1 cellular context compared by ENCODE assay signal in the genomic region with DNA sequence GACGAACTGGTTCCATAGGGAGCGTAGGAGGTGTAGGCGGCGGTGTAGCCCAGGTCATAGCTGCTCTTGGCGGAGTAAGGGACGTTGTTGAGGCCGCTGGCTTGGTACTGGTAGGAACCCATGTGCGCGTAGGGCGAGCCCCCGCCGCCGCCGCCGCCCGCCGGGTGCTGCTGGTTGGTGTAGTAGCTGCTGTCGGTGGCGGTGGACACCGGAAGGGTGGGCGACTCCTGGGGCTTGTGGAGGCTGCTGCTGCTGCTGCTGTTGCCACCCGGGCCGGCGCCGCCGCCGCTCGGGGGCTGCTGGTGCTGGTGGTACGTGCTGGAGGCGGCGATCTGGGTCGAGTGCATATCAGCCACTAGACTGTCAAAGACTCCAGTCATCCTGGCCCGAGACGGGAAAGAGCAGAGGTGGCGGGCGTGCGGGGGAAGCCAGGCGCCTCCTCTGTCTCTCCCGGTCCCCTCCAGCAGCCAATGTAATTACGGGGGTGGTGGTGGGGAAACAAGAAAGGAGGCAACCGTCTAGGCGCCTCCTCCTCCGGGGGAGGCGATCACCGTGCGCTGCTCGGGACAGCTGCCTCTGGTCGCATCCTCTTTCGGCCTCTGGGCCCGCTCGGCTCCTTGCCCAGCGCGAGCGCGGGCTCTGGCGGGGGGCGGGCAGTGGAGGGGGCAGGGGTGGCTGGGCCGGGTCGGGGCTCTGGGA.
TF ChIP-seq lines count a peak whose summit lies in the region.

No MANE protein-coding gene starts in this region.

TF ChIP-seq in K562, 482 proteins besides CTCF, POLR2A, EP300 and RAD21 (continued from another document and continues in another):
- TF ChIP-seq ATF6 (CRISPR knock-in tag; IDR thresholded peaks at IDR 0.05) (0 out of 2 replicates have a peak, but pooled peaks have one; percentile 74), MTA1 (IDR thresholded peaks at IDR 0.05; ENCODE audit: borderline replicate concordance) (no peak), FOXO4 (CRISPR knock-in tag; IDR thresholded peaks at IDR 0.05) (no peak), TAF7 (tag; IDR thresholded peaks at IDR 0.05) (no peak), ZNF324 (CRISPR knock-in tag; IDR thresholded peaks at IDR 0.05) (no peak), ZFP36 (IDR thresholded peaks at IDR 0.05; ENCODE audit: low read depth, low read length, partially characterized antibody) (peak; percentile 15), RBM34 (IDR thresholded peaks at IDR 0.05; ENCODE audit: borderline replicate concordance, insufficient read depth, low read length) (no peak), NR2C1 (IDR thresholded peaks at IDR 0.05) (no peak), NR2C1 (tag; IDR thresholded peaks at IDR 0.05) (no peak), PHF8 (IDR thresholded peaks at IDR 0.05; ENCODE audit: borderline replicate concordance, low read length) (0 out of 2 replicates have a peak, but pooled peaks have one; percentile 16), SAP30 (IDR thresholded peaks at IDR 0.05; ENCODE audit: borderline replicate concordance, insufficient read depth, low read depth, low read length, poor library complexity, severe bottlenecking) (peak; percentile 21), ZNF280B (CRISPR knock-in tag; IDR thresholded peaks at IDR 0.05) (no peak), NFIC (IDR thresholded peaks at IDR 0.05) (peak; percentile 37), YY1 (IDR thresholded peaks at IDR 0.05; ENCODE audit: borderline replicate concordance in 1 of 3, control insufficient read depth in 1 of 3, extremely low read depth in 1 of 3, insufficient read depth in 3 of 3, insufficient read length in 1 of 3, insufficient replicate concordance in 2 of 3, low read depth in 1 of 3, low read length in 2 of 3) (no peak), ZNF639 (CRISPR knock-in tag; conservative IDR thresholded peaks at IDR 0.05 in 1 of 2, IDR thresholded peaks at IDR 0.05 in 1 of 2) (0 out of 4 replicates have a peak, but pooled peaks of 1 of the 2 experiments have one; percentile 29), BHLHE40 (IDR thresholded peaks at IDR 0.05; ENCODE audit: low read length) (no peak), EP400 (IDR thresholded peaks at IDR 0.05) (peak; percentile 35; the same call in 1 of the 2 replicates), RBM22 (IDR thresholded peaks at IDR 0.05; ENCODE audit: low read depth, low read length, poor library complexity, severe bottlenecking) (no peak), CREB1 (IDR thresholded peaks at IDR 0.05) (no peak; the same call in 1 of the 2 replicates), CREB1 (CRISPR knock-in tag; IDR thresholded peaks at IDR 0.05) (no peak), NELFE (IDR thresholded peaks at IDR 0.05; ENCODE audit: insufficient read depth, insufficient read length) (no peak), ZKSCAN1 (IDR thresholded peaks at IDR 0.05; ENCODE audit: low read depth, low read length) (no peak), GABPB1 (CRISPR knock-in tag; IDR thresholded peaks at IDR 0.05) (peak; percentile 53; the same call in 1 of the 2 replicates), KDM1A (IDR thresholded peaks at IDR 0.05) (peak in 1 of 2 experiments; percentile 13; a peak in 1 of 4 replicates), RHOXF2B (CRISPR knock-in tag; conservative IDR thresholded peaks at IDR 0.05) (no peak), GTF2E2 (tag; IDR thresholded peaks at IDR 0.05) (peak; percentile 48; the same call in 1 of the 2 replicates), ZNF77 (CRISPR knock-in tag; IDR thresholded peaks at IDR 0.05) (no peak), BRD4 (IDR thresholded peaks at IDR 0.05) (no peak), ZBTB17 (CRISPR knock-in tag; IDR thresholded peaks at IDR 0.05) (0 out of 2 replicates have a peak, but pooled peaks have one; percentile 18), MEIS2 (IDR thresholded peaks at IDR 0.05; ENCODE audit: partially characterized antibody) (no peak), DMBX1 (CRISPR knock-in tag; IDR thresholded peaks at IDR 0.05; ENCODE audit: borderline replicate concordance) (no peak), HNRNPH1 (optimal IDR thresholded peaks at IDR 0.05; ENCODE audit: low read depth, low read length) (no peak), RBBP5 (IDR thresholded peaks at IDR 0.05; ENCODE audit: borderline replicate concordance, insufficient read depth, low read length, poor library complexity, severe bottlenecking) (peak; percentile 48), FIP1L1 (IDR thresholded peaks at IDR 0.05; ENCODE audit: low read depth, low read length, poor library complexity, severe bottlenecking) (peak; percentile 28), TAF1 (IDR thresholded peaks at IDR 0.05; ENCODE audit: control insufficient read depth, extremely low read depth, insufficient read depth, low read length, severe bottlenecking) (peak; percentile 44), MYNN (IDR thresholded peaks at IDR 0.05) (no peak), MYNN (CRISPR knock-in tag; IDR thresholded peaks at IDR 0.05) (no peak), TCF7L2 (IDR thresholded peaks at IDR 0.05; ENCODE audit: low read depth, low read length) (no peak), FOXA3 (CRISPR knock-in tag; conservative IDR thresholded peaks at IDR 0.05 in 1 of 2, IDR thresholded peaks at IDR 0.05 in 1 of 2) (0 out of 4 replicates have a peak, but pooled peaks of 1 of the 2 experiments have one; percentile 28), RB1 (IDR thresholded peaks at IDR 0.05; ENCODE audit: low read depth) (peak; percentile 42), GABPB2 (CRISPR knock-in tag; conservative IDR thresholded peaks at IDR 0.05) (no peak), SMARCC2 (IDR thresholded peaks at IDR 0.05; ENCODE audit: low read depth) (no peak), MYBL2 (IDR thresholded peaks at IDR 0.05; ENCODE audit: low read depth) (no peak), MYBL2 (CRISPR knock-in tag; IDR thresholded peaks at IDR 0.05; ENCODE audit: borderline replicate concordance) (no peak), HMG20A (CRISPR knock-in tag; conservative IDR thresholded peaks at IDR 0.05) (no peak), WHSC1 (IDR thresholded peaks at IDR 0.05; ENCODE audit: low read length) (no peak), SP1 (CRISPR knock-in tag; IDR thresholded peaks at IDR 0.05) (no peak)
- TF ChIP-seq, protein P1, sequence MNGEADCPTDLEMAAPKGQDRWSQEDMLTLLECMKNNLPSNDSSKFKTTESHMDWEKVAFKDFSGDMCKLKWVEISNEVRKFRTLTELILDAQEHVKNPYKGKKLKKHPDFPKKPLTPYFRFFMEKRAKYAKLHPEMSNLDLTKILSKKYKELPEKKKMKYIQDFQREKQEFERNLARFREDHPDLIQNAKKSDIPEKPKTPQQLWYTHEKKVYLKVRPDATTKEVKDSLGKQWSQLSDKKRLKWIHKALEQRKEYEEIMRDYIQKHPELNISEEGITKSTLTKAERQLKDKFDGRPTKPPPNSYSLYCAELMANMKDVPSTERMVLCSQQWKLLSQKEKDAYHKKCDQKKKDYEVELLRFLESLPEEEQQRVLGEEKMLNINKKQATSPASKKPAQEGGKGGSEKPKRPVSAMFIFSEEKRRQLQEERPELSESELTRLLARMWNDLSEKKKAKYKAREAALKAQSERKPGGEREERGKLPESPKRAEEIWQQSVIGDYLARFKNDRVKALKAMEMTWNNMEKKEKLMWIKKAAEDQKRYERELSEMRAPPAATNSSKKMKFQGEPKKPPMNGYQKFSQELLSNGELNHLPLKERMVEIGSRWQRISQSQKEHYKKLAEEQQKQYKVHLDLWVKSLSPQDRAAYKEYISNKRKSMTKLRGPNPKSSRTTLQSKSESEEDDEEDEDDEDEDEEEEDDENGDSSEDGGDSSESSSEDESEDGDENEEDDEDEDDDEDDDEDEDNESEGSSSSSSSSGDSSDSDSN (IDR thresholded peaks at IDR 0.05; ENCODE audit: borderline replicate concordance in 1 of 2, low read depth in 2 of 2, low read length in 2 of 2) = peak; percentile 75 to 79; a peak in 3 of 4 replicates
- TF ChIP-seq, protein P2, sequence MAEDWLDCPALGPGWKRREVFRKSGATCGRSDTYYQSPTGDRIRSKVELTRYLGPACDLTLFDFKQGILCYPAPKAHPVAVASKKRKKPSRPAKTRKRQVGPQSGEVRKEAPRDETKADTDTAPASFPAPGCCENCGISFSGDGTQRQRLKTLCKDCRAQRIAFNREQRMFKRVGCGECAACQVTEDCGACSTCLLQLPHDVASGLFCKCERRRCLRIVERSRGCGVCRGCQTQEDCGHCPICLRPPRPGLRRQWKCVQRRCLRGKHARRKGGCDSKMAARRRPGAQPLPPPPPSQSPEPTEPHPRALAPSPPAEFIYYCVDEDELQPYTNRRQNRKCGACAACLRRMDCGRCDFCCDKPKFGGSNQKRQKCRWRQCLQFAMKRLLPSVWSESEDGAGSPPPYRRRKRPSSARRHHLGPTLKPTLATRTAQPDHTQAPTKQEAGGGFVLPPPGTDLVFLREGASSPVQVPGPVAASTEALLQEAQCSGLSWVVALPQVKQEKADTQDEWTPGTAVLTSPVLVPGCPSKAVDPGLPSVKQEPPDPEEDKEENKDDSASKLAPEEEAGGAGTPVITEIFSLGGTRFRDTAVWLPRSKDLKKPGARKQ (CRISPR knock-in tag; IDR thresholded peaks at IDR 0.05) = no peak
- TF ChIP-seq, protein P3, sequence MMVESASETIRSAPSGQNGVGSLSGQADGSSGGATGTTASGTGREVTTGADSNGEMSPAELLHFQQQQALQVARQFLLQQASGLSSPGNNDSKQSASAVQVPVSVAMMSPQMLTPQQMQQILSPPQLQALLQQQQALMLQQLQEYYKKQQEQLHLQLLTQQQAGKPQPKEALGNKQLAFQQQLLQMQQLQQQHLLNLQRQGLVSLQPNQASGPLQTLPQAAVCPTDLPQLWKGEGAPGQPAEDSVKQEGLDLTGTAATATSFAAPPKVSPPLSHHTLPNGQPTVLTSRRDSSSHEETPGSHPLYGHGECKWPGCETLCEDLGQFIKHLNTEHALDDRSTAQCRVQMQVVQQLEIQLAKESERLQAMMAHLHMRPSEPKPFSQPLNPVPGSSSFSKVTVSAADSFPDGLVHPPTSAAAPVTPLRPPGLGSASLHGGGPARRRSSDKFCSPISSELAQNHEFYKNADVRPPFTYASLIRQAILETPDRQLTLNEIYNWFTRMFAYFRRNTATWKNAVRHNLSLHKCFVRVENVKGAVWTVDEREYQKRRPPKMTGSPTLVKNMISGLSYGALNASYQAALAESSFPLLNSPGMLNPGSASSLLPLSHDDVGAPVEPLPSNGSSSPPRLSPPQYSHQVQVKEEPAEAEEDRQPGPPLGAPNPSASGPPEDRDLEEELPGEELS (CRISPR knock-in tag; IDR thresholded peaks at IDR 0.05; ENCODE audit: borderline replicate concordance) = no peak; the same call in 1 of the 2 replicates
- TF ChIP-seq, protein P4, sequence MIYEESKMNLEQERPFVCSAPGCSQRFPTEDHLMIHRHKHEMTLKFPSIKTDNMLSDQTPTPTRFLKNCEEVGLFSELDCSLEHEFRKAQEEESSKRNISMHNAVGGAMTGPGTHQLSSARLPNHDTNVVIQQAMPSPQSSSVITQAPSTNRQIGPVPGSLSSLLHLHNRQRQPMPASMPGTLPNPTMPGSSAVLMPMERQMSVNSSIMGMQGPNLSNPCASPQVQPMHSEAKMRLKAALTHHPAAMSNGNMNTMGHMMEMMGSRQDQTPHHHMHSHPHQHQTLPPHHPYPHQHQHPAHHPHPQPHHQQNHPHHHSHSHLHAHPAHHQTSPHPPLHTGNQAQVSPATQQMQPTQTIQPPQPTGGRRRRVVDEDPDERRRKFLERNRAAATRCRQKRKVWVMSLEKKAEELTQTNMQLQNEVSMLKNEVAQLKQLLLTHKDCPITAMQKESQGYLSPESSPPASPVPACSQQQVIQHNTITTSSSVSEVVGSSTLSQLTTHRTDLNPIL (CRISPR knock-in tag; IDR thresholded peaks at IDR 0.05) = no peak
